Comparison of ENCODE assay signal across 8 cellular contexts in the genomic region with DNA sequence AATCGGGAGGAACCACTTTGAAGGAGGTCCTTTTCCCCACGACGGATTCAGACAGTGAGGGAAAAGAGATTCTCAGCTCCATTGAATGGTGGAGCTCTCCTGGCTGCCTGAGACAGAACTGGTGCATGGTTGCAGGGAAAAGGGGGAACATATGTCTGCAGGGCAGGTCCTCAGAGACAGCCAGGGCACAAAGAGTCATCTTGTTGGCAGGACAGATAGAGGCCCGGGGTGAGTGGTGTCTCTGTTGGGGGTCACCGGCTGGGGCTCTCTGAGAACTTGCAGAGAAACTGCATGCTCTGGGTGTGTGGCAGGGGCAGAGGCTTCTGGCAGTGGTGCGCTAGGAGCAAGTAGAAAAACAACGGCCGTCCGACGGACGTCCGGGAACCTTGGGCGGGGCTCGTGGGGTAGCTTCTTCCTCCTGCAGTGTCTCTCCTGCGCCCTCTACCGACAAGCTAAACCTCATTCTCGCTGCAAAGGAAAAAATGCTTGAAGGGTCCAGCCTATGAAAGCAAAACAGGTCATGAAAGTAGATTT.
DNase-seq lines count a peak whose midpoint lies in the region; ATAC-seq and TF ChIP-seq lines count a peak whose summit lies in the region.

No MANE protein-coding gene starts in this region.

- TF ChIP-seq CTCF in GM12872 (IDR thresholded peaks at IDR 0.05; ENCODE audit: insufficient read depth, low read depth, low read length) (peak; percentile 87), OCI-LY7 (conservative IDR thresholded peaks at IDR 0.05; ENCODE audit: low read length) (peak; percentile 79), fibroblast of pulmonary artery (IDR thresholded peaks at IDR 0.05; ENCODE audit: low read length, missing control alignments) (peak; percentile 83), nephron progenitor cell (IDR thresholded peaks at IDR 0.05) (peak; percentile 67), thoracic aorta (IDR thresholded peaks at IDR 0.05) (peak; percentile 31)

- H3K9me3 ChIP-seq in OCI-LY7 (ENCODE audit: low read length) (no peaks in the 10 kb centered on the region), thoracic aorta (no peaks in the 10 kb centered on the region)

- peak overlapping the region; percentile 3; the same call in 1 of the 2 replicates for H3K4me2 ChIP-seq in OCI-LY7 (ENCODE audit: low read length)

- no TSS peak for BruUV-seq in OCI-LY7 (replicated peaks; lab: Mats Ljungman, UMichigan)

- POLR2A ChIA-PET in OCI-LY7 (lab: Charles Lee) = interaction anchor here (0.6 to 1.6 kb wide), 3 partner anchors 12 to 158 kb away, joined by 3 to 4 read pairs (median 3); no protein-coding TSS in a partner anchor

- TF ChIP-seq POLR2A in GM18505 (IDR thresholded peaks at IDR 0.05; ENCODE audit: borderline replicate concordance, extremely low read depth, insufficient read depth, insufficient read length) = no peak

- H3K27me3 Mint-ChIP-seq in nephron progenitor cell (ENCODE audit: low read depth, poor library complexity) = peaks cover 7% of the 10 kb centered on the region

- no peaks in the 10 kb centered on the region for H3K9me2 ChIP-seq in OCI-LY7 (ENCODE audit: insufficient read depth, low read length)

- intact Hi-C loops in OCI-LY7 (cut with micrococcal nuclease; ENCODE audit: unreplicated experiment) = loop anchor here (1.0 to 5.0 kb wide), 2 partner anchors 47 to 242 kb away; no protein-coding TSS in a partner anchor

- ATAC-seq in thoracic aorta (ENCODE audit: insufficient number of reproducible peaks, low FRiP score, low read depth) (no peak), GM18505 (IDR thresholded peaks at IDR 0.05; ENCODE audit: unreplicated experiment) (no peak)

- H4K20me1 ChIP-seq in OCI-LY7 (ENCODE audit: insufficient read depth, low read length) = no peaks in the 10 kb centered on the region

- no peak overlapping the region for H2AFZ ChIP-seq in OCI-LY7 (ENCODE audit: low read length)

- H3K27ac ChIP-seq in OCI-LY7 (ENCODE audit: low read depth, low read length, poor library complexity, severe bottlenecking) = no peak overlapping the region
- no peak overlapping the region for H3K27ac ChIP-seq in thoracic aorta

- no peak overlapping the region for H3K27ac Mint-ChIP-seq in nephron progenitor cell

- no peaks in the 10 kb centered on the region for H3K36me3 ChIP-seq in OCI-LY7 (ENCODE audit: insufficient read depth, low read length)
- H3K36me3 ChIP-seq in thoracic aorta = no peaks in the 10 kb centered on the region

- H3K4me3 ChIP-seq in OCI-LY7 (ENCODE audit: low read depth, low read length, poor library complexity, severe bottlenecking) (no peak overlapping the region), fibroblast of pulmonary artery (replicated peaks; ENCODE audit: low read depth, low read length) (peak overlapping the region; percentile 41), thoracic aorta (peak overlapping the region; percentile 60)

- H3K9me3 Mint-ChIP-seq in nephron progenitor cell = peaks cover 14% of the 10 kb centered on the region

- CTCF ChIA-PET in OCI-LY7 (lab: Charles Lee; ENCODE audit: unreplicated experiment) = interaction anchor here (1.3 kb wide), 1 partner anchor 893 kb away, joined by 3 read pairs; no protein-coding TSS in a partner anchor

- peak; percentile 80 for DNase-seq in HK-2 (ENCODE audit: unreplicated experiment)
- DNase-seq in OCI-LY7 (ENCODE audit: low spot score) = peak; percentile 59
- peak; percentile 71 to 77 for DNase-seq in activated T-cell treated with anti-CD3 and anti-CD28 coated beads, Interleukin-2, amount 50 U/mL, for 48 hours
- peak; percentile 86 for DNase-seq in fibroblast of pulmonary artery (ENCODE audit: low read depth)
- DNase-seq in nephron progenitor cell = peak; percentile 86
- no peak for DNase-seq in thoracic aorta (ENCODE audit: low spot score)

- H3K36me3 Mint-ChIP-seq in nephron progenitor cell (ENCODE audit: low read depth) = no peaks in the 10 kb centered on the region

- H3K4me3 Mint-ChIP-seq in nephron progenitor cell = peak overlapping the region; percentile 71

- no peaks in the 10 kb centered on the region for H3K27me3 ChIP-seq in thoracic aorta (replicated peaks; ENCODE audit: insufficient read depth)

- H3K4me1 ChIP-seq in OCI-LY7 (ENCODE audit: insufficient read depth, low read length, poor library complexity, severe bottlenecking) (no peaks in the 10 kb centered on the region), thoracic aorta (ENCODE audit: control insufficient read depth in 1 of 2, low read depth in 2 of 2) (no peaks in the 10 kb centered on the region)

- H3K79me2 ChIP-seq in OCI-LY7 (ENCODE audit: insufficient read depth, low read depth, low read length) = no peaks in the 10 kb centered on the region

- H3K4me1 Mint-ChIP-seq in nephron progenitor cell = peaks cover 30% of the 10 kb centered on the region

Comparison
In these comparisons a context has a peak if more than half of its experiments do, and no peak if none do; other contexts are left out.
1. CTCF ChIP-seq: peak in every context shown above with its lines; median percentile 87 in GM12872; 83 in fibroblast of pulmonary artery; 79 in OCI-LY7; 67 in nephron progenitor cell; 31 in thoracic aorta.